In the genomic region with DNA sequence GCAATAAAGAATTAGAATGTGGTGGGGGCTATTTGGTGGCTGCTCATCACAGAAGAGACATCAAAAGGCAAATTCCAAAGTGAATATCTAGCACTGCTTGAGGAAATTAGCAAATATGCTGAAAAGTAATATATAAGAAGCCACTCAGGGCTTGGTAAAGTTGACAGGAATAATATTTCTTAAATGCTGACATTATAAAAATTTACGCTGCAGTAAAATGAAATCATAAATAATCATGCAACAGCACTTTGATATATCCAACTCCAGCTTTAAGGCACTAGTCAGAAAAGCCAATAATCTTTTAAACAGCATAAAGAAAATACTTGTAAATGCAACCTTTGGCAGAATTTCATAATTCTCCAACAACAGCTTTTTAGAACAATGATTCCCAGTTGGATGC, we compare ENCODE assay signal across 2 cellular contexts.
A peak's percentile ranks its signal among the peaks of the same experiment; 100 is the strongest.
TF ChIP-seq lines count a peak whose summit lies in the region.

No MANE protein-coding gene starts in this region.

TF ChIP-seq in HepG2, 621 proteins besides CTCF, POLR2A, EP300 and RAD21:
- TF ChIP-seq, protein P1, sequence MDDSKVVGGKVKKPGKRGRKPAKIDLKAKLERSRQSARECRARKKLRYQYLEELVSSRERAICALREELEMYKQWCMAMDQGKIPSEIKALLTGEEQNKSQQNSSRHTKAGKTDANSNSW (CRISPR knock-in tag; IDR thresholded peaks at IDR 0.05; ENCODE audit: borderline replicate concordance) = no peak
- no peak for TF ChIP-seq NR1H2 (CRISPR knock-in tag; IDR thresholded peaks at IDR 0.05; ENCODE audit: borderline replicate concordance, low read depth)
- no peak for TF ChIP-seq SNRNP70 (IDR thresholded peaks at IDR 0.05; ENCODE audit: low read depth, low read length)
- no peak for TF ChIP-seq HDAC1 (CRISPR knock-in tag; IDR thresholded peaks at IDR 0.05)
- TF ChIP-seq ZNF510 (CRISPR knock-in tag; IDR thresholded peaks at IDR 0.05; ENCODE audit: low read depth) = no peak
- TF ChIP-seq ZNF776 (CRISPR knock-in tag; IDR thresholded peaks at IDR 0.05) = no peak
- no peak for TF ChIP-seq HCFC1 (IDR thresholded peaks at IDR 0.05; ENCODE audit: low read depth, low read length)
- no peak for TF ChIP-seq NR2F2 (IDR thresholded peaks at IDR 0.05; ENCODE audit: borderline replicate concordance, low read depth)
- peak in 1 of 2 experiments; percentile 54; a peak in 2 of 4 replicates for TF ChIP-seq MAFK (conservative IDR thresholded peaks at IDR 0.05 in 1 of 2, IDR thresholded peaks at IDR 0.05 in 1 of 2; ENCODE audit: low read length in 2 of 2)
- peak; percentile 35; the same call in 1 of the 2 replicates for TF ChIP-seq MAFF (IDR thresholded peaks at IDR 0.05; ENCODE audit: low read depth, low read length)
- no peak for TF ChIP-seq NBN (conservative IDR thresholded peaks at IDR 0.05)

TF ChIP-seq in liver, 16 proteins besides CTCF, POLR2A, EP300 and RAD21 (continued from another document):
- TF ChIP-seq, protein P2, sequence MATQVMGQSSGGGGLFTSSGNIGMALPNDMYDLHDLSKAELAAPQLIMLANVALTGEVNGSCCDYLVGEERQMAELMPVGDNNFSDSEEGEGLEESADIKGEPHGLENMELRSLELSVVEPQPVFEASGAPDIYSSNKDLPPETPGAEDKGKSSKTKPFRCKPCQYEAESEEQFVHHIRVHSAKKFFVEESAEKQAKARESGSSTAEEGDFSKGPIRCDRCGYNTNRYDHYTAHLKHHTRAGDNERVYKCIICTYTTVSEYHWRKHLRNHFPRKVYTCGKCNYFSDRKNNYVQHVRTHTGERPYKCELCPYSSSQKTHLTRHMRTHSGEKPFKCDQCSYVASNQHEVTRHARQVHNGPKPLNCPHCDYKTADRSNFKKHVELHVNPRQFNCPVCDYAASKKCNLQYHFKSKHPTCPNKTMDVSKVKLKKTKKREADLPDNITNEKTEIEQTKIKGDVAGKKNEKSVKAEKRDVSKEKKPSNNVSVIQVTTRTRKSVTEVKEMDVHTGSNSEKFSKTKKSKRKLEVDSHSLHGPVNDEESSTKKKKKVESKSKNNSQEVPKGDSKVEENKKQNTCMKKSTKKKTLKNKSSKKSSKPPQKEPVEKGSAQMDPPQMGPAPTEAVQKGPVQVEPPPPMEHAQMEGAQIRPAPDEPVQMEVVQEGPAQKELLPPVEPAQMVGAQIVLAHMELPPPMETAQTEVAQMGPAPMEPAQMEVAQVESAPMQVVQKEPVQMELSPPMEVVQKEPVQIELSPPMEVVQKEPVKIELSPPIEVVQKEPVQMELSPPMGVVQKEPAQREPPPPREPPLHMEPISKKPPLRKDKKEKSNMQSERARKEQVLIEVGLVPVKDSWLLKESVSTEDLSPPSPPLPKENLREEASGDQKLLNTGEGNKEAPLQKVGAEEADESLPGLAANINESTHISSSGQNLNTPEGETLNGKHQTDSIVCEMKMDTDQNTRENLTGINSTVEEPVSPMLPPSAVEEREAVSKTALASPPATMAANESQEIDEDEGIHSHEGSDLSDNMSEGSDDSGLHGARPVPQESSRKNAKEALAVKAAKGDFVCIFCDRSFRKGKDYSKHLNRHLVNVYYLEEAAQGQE (IDR thresholded peaks at IDR 0.05) = no peak
- TF ChIP-seq EGR1 (IDR thresholded peaks at IDR 0.05; ENCODE audit: low read depth in 2 of 2) (no peak), JUND (IDR thresholded peaks at IDR 0.05) (no peak), FOXA2 (IDR thresholded peaks at IDR 0.05) (no peak), RXRA (IDR thresholded peaks at IDR 0.05) (no peak), YY1 (IDR thresholded peaks at IDR 0.05) (no peak), TAF1 (conservative IDR thresholded peaks at IDR 0.05) (no peak), GABPA (IDR thresholded peaks at IDR 0.05 in 1 of 2, conservative IDR thresholded peaks at IDR 0.05 in 1 of 2) (no peak), FOXA1 (IDR thresholded peaks at IDR 0.05) (no peak)
- TF ChIP-seq, protein P3, sequence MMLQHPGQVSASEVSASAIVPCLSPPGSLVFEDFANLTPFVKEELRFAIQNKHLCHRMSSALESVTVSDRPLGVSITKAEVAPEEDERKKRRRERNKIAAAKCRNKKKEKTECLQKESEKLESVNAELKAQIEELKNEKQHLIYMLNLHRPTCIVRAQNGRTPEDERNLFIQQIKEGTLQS (IDR thresholded peaks at IDR 0.05) = no peak
- TF ChIP-seq, protein P4, sequence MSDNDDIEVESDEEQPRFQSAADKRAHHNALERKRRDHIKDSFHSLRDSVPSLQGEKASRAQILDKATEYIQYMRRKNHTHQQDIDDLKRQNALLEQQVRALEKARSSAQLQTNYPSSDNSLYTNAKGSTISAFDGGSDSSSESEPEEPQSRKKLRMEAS (IDR thresholded peaks at IDR 0.05) = no peak
TF ChIP-seq in liver: peak in this region for 0.
